In genomic region chr13:111347438-111347837, GRCh38 we compare ENCODE assay signal across 21 cellular contexts. TPM values are rescaled to one million over a fixed set of nuclear protein-coding genes. Genes with fewer than 3 reads are reported as not detected.
"Had no signal": no experiment of that assay in that cellular context is flagged by ENCODE, and none has a peak within 500 bp of the region (broad histone marks: within the 10 kb centered on the region; RNA-seq: fewer than 3 reads in every experiment).

No MANE protein-coding gene starts in this region.

- H3K27me3 Mint-ChIP-seq: naive thymus-derived CD8-positive, alpha-beta T cell had no signal

- H3K36me3 ChIP-seq: esophagus squamous epithelium, left ventricle myocardium inferior, neural progenitor cell, pancreas, prostate gland, right lobe of liver had no signal

- H3K4me3 Mint-ChIP-seq: naive thymus-derived CD8-positive, alpha-beta T cell; neural progenitor cell had no signal

- H3K36me3 Mint-ChIP-seq: neural progenitor cell had no signal

- H3K9me3 Mint-ChIP-seq: neural progenitor cell had no signal

- H3K9me3 ChIP-seq: esophagus squamous epithelium, pancreas, prostate gland, right lobe of liver had no signal

- H2AFZ ChIP-seq: neural progenitor cell had no signal

- DNase-seq: effector memory CD4-positive, alpha-beta T cell; esophagus squamous epithelium; foreskin keratinocyte; kidney; left cardiac atrium; left ventricle myocardium inferior; naive thymus-derived CD8-positive, alpha-beta T cell; nucleus accumbens; pancreas; right lobe of liver; spleen; stimulated activated CD4-positive, alpha-beta T cell treated with anti-CD3 and anti-CD28 coated beads, Interleukin-15, amount 100 ng/mL, for 24 hours; stimulated activated CD4-positive, alpha-beta T cell treated with anti-CD3 and anti-CD28 coated beads, Interleukin-1b, Interleukin-23, amount 100 ng/mL, for 48 hours; stimulated activated CD4-positive, alpha-beta T cell treated with anti-CD3 and anti-CD28 coated beads, Interleukin-4, amount 100 ng/mL, for 4 hours; stimulated activated naive CD4-positive, alpha-beta T cell; trophoblast cell had no signal

- H3K4me1 ChIP-seq: foreskin keratinocyte, left ventricle myocardium inferior, neural progenitor cell, pancreas, prostate gland, right lobe of liver, spleen had no signal

- H3K27me3 ChIP-seq: esophagus squamous epithelium, foreskin keratinocyte, neural progenitor cell, pancreas, right lobe of liver, spleen had no signal

- H3K27ac ChIP-seq: esophagus squamous epithelium, foreskin keratinocyte, left ventricle myocardium inferior, neural progenitor cell, pancreas, prostate gland, right lobe of liver, spleen had no signal

- H3K9ac ChIP-seq: neural progenitor cell had no signal

- H3K4me2 ChIP-seq: neural progenitor cell had no signal

- H3K4me3 ChIP-seq: esophagus squamous epithelium, left ventricle myocardium inferior, neural progenitor cell, pancreas, prostate gland, right lobe of liver, spleen had no signal

- H3K4me1 Mint-ChIP-seq: naive thymus-derived CD8-positive, alpha-beta T cell had no signal

RNA-seq across cellular contexts. Expression of gene TEX29, which starts 27.0 kb away (rescaled TPM):
- total RNA-seq: esophagus squamous epithelium, foreskin keratinocyte, kidney, left ventricle myocardium inferior, renal cortical epithelial cell, skeletal muscle tissue, urinary bladder had no signal
- polyA plus RNA-seq: naive thymus-derived CD8-positive, alpha-beta T cell had no signal
